ENCODE assay signal across 1 cellular context in genomic region chr2:180000434-180000833, GRCh38.
TF ChIP-seq lines count a peak whose summit lies in the region.

No MANE protein-coding gene starts in this region.

TF ChIP-seq in IMR-90, 13 proteins besides CTCF, POLR2A, EP300 and RAD21:
- no peak for TF ChIP-seq NFE2L2 (IDR thresholded peaks at IDR 0.05; ENCODE audit: low read depth, low read length)
- no peak for TF ChIP-seq SMC3 (IDR thresholded peaks at IDR 0.05; ENCODE audit: low read depth, low read length)
- no peak for TF ChIP-seq FOS (IDR thresholded peaks at IDR 0.05; ENCODE audit: low read depth, low read length)
- no peak for TF ChIP-seq ELK1 (IDR thresholded peaks at IDR 0.05; ENCODE audit: borderline replicate concordance, low read depth, low read length)
- TF ChIP-seq CEBPB (IDR thresholded peaks at IDR 0.05; ENCODE audit: low read depth, low read length) = no peak
- no peak for TF ChIP-seq MXI1 (IDR thresholded peaks at IDR 0.05; ENCODE audit: borderline replicate concordance, low read depth, low read length)
- TF ChIP-seq BHLHE40 (IDR thresholded peaks at IDR 0.05; ENCODE audit: low read depth, low read length) = no peak
- no peak for TF ChIP-seq MAZ (IDR thresholded peaks at IDR 0.05; ENCODE audit: borderline replicate concordance, low read depth, low read length)
- no peak for TF ChIP-seq USF2 (IDR thresholded peaks at IDR 0.05; ENCODE audit: low read depth, low read length)
- no peak for TF ChIP-seq RCOR1 (IDR thresholded peaks at IDR 0.05; ENCODE audit: insufficient replicate concordance, low read length)
- TF ChIP-seq MAFK (IDR thresholded peaks at IDR 0.05; ENCODE audit: low read depth, low read length) = no peak
- TF ChIP-seq RFX5 (IDR thresholded peaks at IDR 0.05; ENCODE audit: low read depth, low read length) = no peak
- TF ChIP-seq CHD1 (IDR thresholded peaks at IDR 0.05; ENCODE audit: low read depth, low read length) = no peak
